Comparison of ENCODE assay signal across 5 cellular contexts in the genomic region with DNA sequence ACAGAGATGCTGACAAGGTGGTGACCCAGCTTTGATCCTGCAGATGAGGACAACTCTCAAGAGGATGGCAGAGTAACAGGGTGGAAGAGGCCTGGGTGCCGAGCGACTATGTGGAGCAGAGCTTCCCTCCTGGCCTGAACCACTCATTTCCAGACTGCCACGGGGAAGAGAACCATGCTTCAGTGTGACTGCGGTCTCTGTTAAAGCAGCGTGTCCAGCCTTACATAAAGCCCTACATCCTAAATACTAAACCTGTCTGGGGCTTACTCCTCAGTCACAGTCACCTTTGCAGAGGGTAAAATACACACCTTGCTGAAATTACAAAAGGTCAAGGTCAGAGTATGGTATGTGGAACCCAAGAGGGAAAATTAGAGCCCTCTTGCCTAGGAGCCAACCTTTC.
"Had no signal": no experiment of that assay in that cellular context is flagged by ENCODE, and none has a peak within 500 bp of the region (broad histone marks: within the 10 kb centered on the region; RNA-seq: fewer than 3 reads in every experiment).

No MANE protein-coding gene starts in this region.

- H3K4me3 ChIP-seq: K562 had no signal

- ATAC-seq: K562 had no signal

- DNase-seq: GOT3, H9, HCEC 1CT, IMR-90 had no signal
